Comparison of ENCODE assay signal across 1 cellular context in genomic region chr17:27245230-27245696, GRCh38.
A peak's percentile ranks its signal among the peaks of the same experiment; 100 is the strongest.
TF ChIP-seq lines count a peak whose summit lies in the region.

No MANE protein-coding gene starts in this region.

TF ChIP-seq in HepG2, 621 proteins besides CTCF, POLR2A, EP300 and RAD21 (continued from another document and continues in another):
- TF ChIP-seq ZHX2 (IDR thresholded peaks at IDR 0.05; ENCODE audit: low read depth) (no peak), ZHX2 (CRISPR knock-in tag; IDR thresholded peaks at IDR 0.05; ENCODE audit: borderline replicate concordance) (no peak), BRD4 (CRISPR knock-in tag; IDR thresholded peaks at IDR 0.05) (no peak), CBFB (CRISPR knock-in tag; IDR thresholded peaks at IDR 0.05) (no peak), ISX (CRISPR knock-in tag; conservative IDR thresholded peaks at IDR 0.05) (no peak), RARA (CRISPR knock-in tag; IDR thresholded peaks at IDR 0.05) (no peak), E2F1 (CRISPR knock-in tag; IDR thresholded peaks at IDR 0.05) (no peak), ZNF232 (CRISPR knock-in tag; IDR thresholded peaks at IDR 0.05; ENCODE audit: borderline replicate concordance) (no peak), ZNF337 (CRISPR knock-in tag; IDR thresholded peaks at IDR 0.05; ENCODE audit: borderline replicate concordance, low read depth) (no peak), ZFYVE20 (CRISPR knock-in tag; IDR thresholded peaks at IDR 0.05; ENCODE audit: borderline replicate concordance, low read depth) (no peak), ZNF552 (CRISPR knock-in tag; IDR thresholded peaks at IDR 0.05; ENCODE audit: borderline replicate concordance) (no peak), MAFF (IDR thresholded peaks at IDR 0.05; ENCODE audit: low read depth, low read length) (no peak), ATRX (CRISPR knock-in tag; IDR thresholded peaks at IDR 0.05; ENCODE audit: borderline replicate concordance) (no peak), RFXAP (CRISPR knock-in tag; IDR thresholded peaks at IDR 0.05; ENCODE audit: borderline replicate concordance) (peak; percentile 62; the same call in 1 of the 2 replicates), SUZ12 (IDR thresholded peaks at IDR 0.05; ENCODE audit: low read depth, low read length) (no peak), ZFX (CRISPR knock-in tag; IDR thresholded peaks at IDR 0.05; ENCODE audit: low read depth) (peak; percentile 57), HDAC2 (CRISPR knock-in tag; IDR thresholded peaks at IDR 0.05) (peak; percentile 60; the same call in 1 of the 2 replicates), YY1 (IDR thresholded peaks at IDR 0.05; ENCODE audit: insufficient read depth, insufficient replicate concordance, low read depth, low read length) (no peak), ZNF333 (CRISPR knock-in tag; IDR thresholded peaks at IDR 0.05; ENCODE audit: borderline replicate concordance) (no peak), PAWR (CRISPR knock-in tag; IDR thresholded peaks at IDR 0.05; ENCODE audit: borderline replicate concordance) (no peak), ZNF33A (CRISPR knock-in tag; IDR thresholded peaks at IDR 0.05; ENCODE audit: borderline replicate concordance) (no peak), BCLAF1 (IDR thresholded peaks at IDR 0.05) (no peak), MLLT10 (CRISPR knock-in tag; IDR thresholded peaks at IDR 0.05) (no peak), SALL2 (CRISPR knock-in tag; IDR thresholded peaks at IDR 0.05) (no peak; the same call in 1 of the 2 replicates), ZBTB37 (CRISPR knock-in tag; IDR thresholded peaks at IDR 0.05) (no peak), MAZ (IDR thresholded peaks at IDR 0.05; ENCODE audit: borderline replicate concordance, low read depth, low read length) (peak; percentile 63; the same call in 1 of the 2 replicates), MAZ (CRISPR knock-in tag; IDR thresholded peaks at IDR 0.05; ENCODE audit: low read depth) (peak; percentile 54; the same call in 1 of the 2 replicates), RBAK (CRISPR knock-in tag; IDR thresholded peaks at IDR 0.05) (no peak), SNAPC5 (CRISPR knock-in tag; IDR thresholded peaks at IDR 0.05; ENCODE audit: borderline replicate concordance) (no peak), HMGXB3 (CRISPR knock-in tag; IDR thresholded peaks at IDR 0.05; ENCODE audit: borderline replicate concordance) (peak; percentile 76), AKAP8 (CRISPR knock-in tag; IDR thresholded peaks at IDR 0.05) (no peak), ZNF546 (CRISPR knock-in tag; conservative IDR thresholded peaks at IDR 0.05) (no peak), ZNF629 (CRISPR knock-in tag; conservative IDR thresholded peaks at IDR 0.05) (no peak), GMEB1 (CRISPR knock-in tag; IDR thresholded peaks at IDR 0.05; ENCODE audit: borderline replicate concordance) (no peak), ZNF230 (CRISPR knock-in tag; IDR thresholded peaks at IDR 0.05) (0 out of 2 replicates have a peak, but pooled peaks have one; percentile 17), TBL1XR1 (IDR thresholded peaks at IDR 0.05; ENCODE audit: borderline replicate concordance, low read length, partially characterized antibody) (no peak), ZNF619 (CRISPR knock-in tag; IDR thresholded peaks at IDR 0.05) (no peak), ZBTB4 (CRISPR knock-in tag; IDR thresholded peaks at IDR 0.05; ENCODE audit: borderline replicate concordance) (no peak), KDM2A (CRISPR knock-in tag; IDR thresholded peaks at IDR 0.05; ENCODE audit: borderline replicate concordance, low read depth) (peak; percentile 88), ZNF263 (CRISPR knock-in tag; IDR thresholded peaks at IDR 0.05) (no peak)
